In the genomic region with DNA sequence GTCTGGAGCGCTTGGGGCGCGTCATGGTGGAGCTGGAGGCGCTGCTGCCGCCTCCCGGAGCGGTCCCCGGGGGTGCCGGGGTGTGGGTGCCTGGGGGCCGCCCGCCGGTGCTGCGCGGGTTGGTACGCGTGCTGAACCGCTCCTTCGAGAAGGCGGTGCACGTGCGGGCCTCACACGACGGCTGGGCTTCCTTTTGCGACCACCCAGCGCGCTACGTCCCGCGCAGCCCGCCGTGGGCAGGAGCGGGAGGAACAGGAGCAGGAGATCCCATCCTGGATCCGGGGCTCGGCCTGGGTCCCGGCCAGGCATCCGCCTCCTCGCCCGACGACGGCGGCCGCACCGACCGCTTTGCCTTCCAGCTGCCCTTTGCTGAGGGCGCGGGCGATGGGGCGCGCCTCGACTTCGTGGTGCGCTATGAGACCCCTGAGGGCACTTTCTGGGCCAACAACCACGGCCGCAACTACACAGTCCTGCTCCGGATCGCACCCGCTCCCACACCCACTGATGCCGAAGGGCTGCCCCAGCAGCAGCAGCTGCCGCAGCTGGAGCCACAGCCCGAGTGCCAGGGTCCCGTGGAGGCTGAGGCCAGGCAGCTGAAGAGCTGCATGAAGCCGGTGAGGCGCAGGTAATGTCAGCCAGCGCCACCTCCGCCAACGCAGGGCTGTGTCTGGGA, we compare ENCODE assay signal across 9 cellular contexts. TPM values are rescaled to one million over a fixed set of nuclear protein-coding genes. Genes with fewer than 3 reads are reported as not detected.
DNase-seq lines count a peak whose midpoint lies in the region; ATAC-seq and TF ChIP-seq lines count a peak whose summit lies in the region.
"Had no signal": no experiment of that assay in that cellular context is flagged by ENCODE, and none has a peak within 500 bp of the region (broad histone marks: within the 10 kb centered on the region; RNA-seq: fewer than 3 reads in every experiment).

No MANE protein-coding gene starts in this region.

- H3K9ac ChIP-seq in mucosa of rectum (ENCODE audit: low read depth in 1 of 2, low read length in 2 of 2), result peak overlapping the region; percentile 60 to 79

- intact Hi-C loops in heart left ventricle (cut with DNase I), result loop anchor here in 2 of 10 donors (5.0 to 10.0 kb wide), 2 partner anchors 73 to 76 kb away; no protein-coding TSS in a partner anchor
- intact Hi-C loops in left cardiac atrium (cut with DNase I), result loop anchor here in 1 of 2 donors (10.0 kb wide), 1 partner anchor 116 kb away; no protein-coding TSS in a partner anchor

- H3K36me3 ChIP-seq in heart left ventricle (no peaks in the 10 kb centered on the region), mucosa of rectum (ENCODE audit: control insufficient read depth in 2 of 2, insufficient read depth in 2 of 2, low read length in 2 of 2) (no peaks in the 10 kb centered on the region)

- TF ChIP-seq CTCF in heart left ventricle (IDR thresholded peaks at IDR 0.05), result no peak
- no peak for TF ChIP-seq CTCF in cardiac fibroblast (IDR thresholded peaks at IDR 0.05; ENCODE audit: low read depth, low read length)

- H3K4me1 ChIP-seq in heart left ventricle, result peaks cover 0 to 34% (median 17%) of the 10 kb centered on the region in 12 donors
- peaks cover 18% of the 10 kb centered on the region in 2 donors for H3K4me1 ChIP-seq in mucosa of rectum (ENCODE audit: control insufficient read depth in 2 of 2, insufficient read depth in 2 of 2, low read length in 2 of 2)

- ATAC-seq in heart left ventricle, result no peak
- no peak for ATAC-seq in left cardiac atrium

- H3K27me3 ChIP-seq in heart left ventricle (peaks cover 0 to 6% (median 0%) of the 10 kb centered on the region in 9 donors), mucosa of rectum (ENCODE audit: control insufficient read depth in 2 of 2, insufficient read depth in 2 of 2, low read length in 2 of 2) (no peaks in the 10 kb centered on the region)

- DNase-seq in heart left ventricle (peak in 1 of 5 donors; percentile 18), left cardiac atrium (no peak), cardiac fibroblast (ENCODE audit: low read depth in 2 of 2) (peak in 1 of 2 donors; percentile 5), hepatic stellate cell (ENCODE audit: low spot score) (no peak), medulla oblongata (ENCODE audit: extremely low spot score) (no peak), NCI-H82 (lab: John Stamatoyannopoulos, UW) (no peak)
- DNase-seq in activated CD4-positive, CD25-positive, alpha-beta regulatory T cell (lab: John Stamatoyannopoulos, UW), result no peak

- TF ChIP-seq POLR2A in heart left ventricle (IDR thresholded peaks at IDR 0.05), result no peak

- 40 to 84% (median 59%) methylated on average over 17 to 66 of the region's 66 CpGs for WGBS in heart left ventricle, 4 donors

- H3K9me3 ChIP-seq in heart left ventricle (no peaks in the 10 kb centered on the region), mucosa of rectum (ENCODE audit: control insufficient read depth in 2 of 2, low read length in 2 of 2) (no peaks in the 10 kb centered on the region)

- H3K4me3 ChIP-seq in heart left ventricle (peak overlapping the region; percentile 34 to 93 (median 74)), cardiac fibroblast (replicated peaks in 1 of 2; ENCODE audit: low read depth in 2 of 2, low read length in 2 of 2) (peak overlapping the region; percentile 59 to 67), mucosa of rectum (ENCODE audit: low read length in 2 of 2) (peak overlapping the region; percentile 64)

- H3K27ac ChIP-seq in heart left ventricle (peak overlapping the region; percentile 85 to 98 (median 90)), mucosa of rectum (ENCODE audit: low read depth in 2 of 2, low read length in 2 of 2) (peak overlapping the region; percentile 78 to 94)

RNA-seq across cellular contexts. Expression of gene PPP1R3F, which starts 0.8 kb away (rescaled TPM):
- 10 to 100 TPM; 14.4 to 28.4 (median 22.6) TPM for total RNA-seq in heart left ventricle
- polyA plus RNA-seq in heart left ventricle, result 10 to 100 TPM; 13.9 to 31.7 TPM
- 10 to 100 TPM; 17.5 to 22.5 TPM for total RNA-seq in left cardiac atrium

RNA-seq across cellular contexts. Expression of gene FOXP3, which starts 5.9 kb away (rescaled TPM):
- 1 to 10 TPM in 1 of 9 donors, not detected in 8; 1.4 TPM for total RNA-seq in heart left ventricle
- polyA plus RNA-seq in heart left ventricle, result under 1 TPM in 1 of 2 donors, not detected in 1; 0.11 TPM
- not detected for total RNA-seq in left cardiac atrium

RNA-seq across cellular contexts. Expression of gene GAGE10, which starts 33.1 kb away (rescaled TPM):
- total RNA-seq in heart left ventricle (not detected), left cardiac atrium (not detected)
- not detected for polyA plus RNA-seq in heart left ventricle
- total RNA-seq: T-helper 1 cell treated with Interleukin-12 subunit alpha and Interleukin-12 subunit beta and Interleukin-4 antibody, amounts not matched to agents 30 ng/mL and 1 ng/mL, for 36 hours had no signal

RNA-seq across cellular contexts. Expression of gene CCDC22, which starts 35.1 kb away (rescaled TPM):
- total RNA-seq in heart left ventricle (10 to 100 TPM in 8 of 9 donors, 1 to 10 TPM in 1; 9.6 to 13.4 (median 10.9) TPM), left cardiac atrium (10 to 100 TPM in 1 of 2 donors, 1 to 10 TPM in 1; 8.8 to 10.7 TPM)
- polyA plus RNA-seq in heart left ventricle, result 10 to 100 TPM in 1 of 2 donors, 1 to 10 TPM in 1; 6.5 to 14.9 TPM

RNA-seq across cellular contexts. Expression of gene CACNA1F, which starts 37.2 kb away (rescaled TPM):
- total RNA-seq in heart left ventricle (under 1 TPM in 6 of 9 donors, not detected in 3; 0.06 to 0.37 (median 0.09) TPM), left cardiac atrium (under 1 TPM; 0.03 to 0.21 TPM)
- polyA plus RNA-seq in heart left ventricle, result under 1 TPM; 0.04 TPM
